23 cellular contexts compared by ENCODE assay signal in the genomic region with DNA sequence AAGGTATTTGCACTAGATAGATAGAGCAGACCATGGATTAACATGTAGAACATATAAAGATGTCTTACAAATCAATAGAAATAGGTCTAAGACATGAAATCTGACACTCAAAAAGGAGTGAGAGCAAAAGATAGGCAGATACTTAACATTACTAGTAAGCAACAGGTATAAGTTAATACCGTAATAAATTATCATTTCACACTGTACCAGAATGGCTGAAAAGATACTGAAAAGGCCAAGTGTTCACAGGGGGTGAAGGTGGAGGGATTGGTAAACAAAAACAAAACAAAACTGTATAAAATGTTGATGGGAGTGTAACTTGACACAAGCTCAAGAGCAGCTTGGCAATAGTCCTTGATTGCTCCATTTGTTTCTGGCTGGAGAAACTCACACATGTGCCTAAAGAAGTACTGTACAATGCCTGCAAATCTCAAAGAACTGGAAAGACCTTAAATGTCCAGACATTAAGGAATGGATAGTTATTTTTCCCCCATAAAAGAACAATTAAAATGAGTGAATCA. TPM values are rescaled to one million over a fixed set of nuclear protein-coding genes. Genes with fewer than 3 reads are reported as not detected.
DNase-seq lines count a peak whose midpoint lies in the region; ATAC-seq and TF ChIP-seq lines count a peak whose summit lies in the region.
"Had no signal": no experiment of that assay in that cellular context is flagged by ENCODE, and none has a peak within 500 bp of the region (broad histone marks: within the 10 kb centered on the region; RNA-seq: fewer than 3 reads in every experiment).

No MANE protein-coding gene starts in this region.

- 80% methylated on average over 1 of the region's 1 CpG; no CpG with 5 or more reads in 1 of the 2 experiments for WGBS in endodermal cell (ENCODE audit: insufficient coverage in 1 of 2, insufficient read length in 1 of 2), 2 experiments
- 89 to 92% (median 91%) methylated on average over 1 of the region's 1 CpG for WGBS in psoas muscle, 3 donors
- 90 to 100% methylated on average over 1 of the region's 1 CpG for WGBS in transverse colon (ENCODE audit: low coverage in 1 of 2), 2 donors

- no peaks in the 10 kb centered on the region for H3K9me3 ChIP-seq in endodermal cell (ENCODE audit: control insufficient read depth, low read length)
- H3K9me3 ChIP-seq in psoas muscle = no peaks in the 10 kb centered on the region
- no peaks in the 10 kb centered on the region for H3K9me3 ChIP-seq in transverse colon
- H3K9me3 ChIP-seq in BE2C = no peaks in the 10 kb centered on the region
- H3K9me3 ChIP-seq: Caco-2, esophagus muscularis mucosa, ovary had no signal

- H3K4me3 Mint-ChIP-seq in activated naive CD8-positive, alpha-beta T cell = peak overlapping the region; percentile 98
- no peak overlapping the region for H3K4me3 Mint-ChIP-seq in activated naive CD8-positive, alpha-beta T cell treated with anti-CD3 and anti-CD28 coated beads for 36 hours
- H3K4me3 Mint-ChIP-seq in endodermal cell = peak overlapping the region; percentile 99

- H3K27me3 ChIP-seq in endodermal cell (ENCODE audit: control insufficient read depth, insufficient read depth, low read length, poor library complexity, severe bottlenecking) (no peaks in the 10 kb centered on the region), psoas muscle (ENCODE audit: insufficient read depth in 3 of 3, low read length in 2 of 3) (no peaks in the 10 kb centered on the region), transverse colon (no peaks in the 10 kb centered on the region), BE2C (no peaks in the 10 kb centered on the region)
- H3K27me3 ChIP-seq: esophagus muscularis mucosa, ovary had no signal

- H3K27ac ChIP-seq in endodermal cell (ENCODE audit: low read depth, low read length) (no peak overlapping the region), psoas muscle (no peak overlapping the region), transverse colon (no peak overlapping the region)
- H3K27ac ChIP-seq: esophagus muscularis mucosa, ovary had no signal

- H3K9me3 Mint-ChIP-seq in activated naive CD8-positive, alpha-beta T cell (ENCODE audit: low read depth) = no peaks in the 10 kb centered on the region
- no peaks in the 10 kb centered on the region for H3K9me3 Mint-ChIP-seq in activated naive CD8-positive, alpha-beta T cell treated with anti-CD3 and anti-CD28 coated beads for 36 hours
- no peaks in the 10 kb centered on the region for H3K9me3 Mint-ChIP-seq in endodermal cell
- H3K9me3 Mint-ChIP-seq: activated CD4-positive, alpha-beta T cell treated with anti-CD3 and anti-CD28 coated beads, Interleukin-2, amount 10 ng/mL, durations not matched to agents 7 days and 5 days had no signal

- intact Hi-C loops in psoas muscle (cut with DNase I) (no loop called here), transverse colon (cut with DNase I; ENCODE audit: low total_unique reads) (loop anchor here (5.0 kb wide), 1 partner anchor 96 kb away; no protein-coding TSS in a partner anchor)

- H3K4me3 ChIP-seq in endodermal cell (ENCODE audit: low read length) (peak overlapping the region; percentile 98), psoas muscle (peak overlapping the region; percentile 95), transverse colon (no peak overlapping the region), BE2C (ENCODE audit: low read depth, low read length) (no peak overlapping the region)
- H3K4me3 ChIP-seq: esophagus muscularis mucosa, ovary had no signal

- peak overlapping the region; percentile 14 for H3K27ac Mint-ChIP-seq in activated naive CD8-positive, alpha-beta T cell
- no peak overlapping the region for H3K27ac Mint-ChIP-seq in activated naive CD8-positive, alpha-beta T cell treated with anti-CD3 and anti-CD28 coated beads for 36 hours
- H3K27ac Mint-ChIP-seq in endodermal cell = no peak overlapping the region
- H3K27ac Mint-ChIP-seq: activated CD4-positive, alpha-beta T cell treated with anti-CD3 and anti-CD28 coated beads, Interleukin-2, amount 10 ng/mL, durations not matched to agents 7 days and 5 days had no signal

- no peak for DNase-seq in activated naive CD8-positive, alpha-beta T cell treated with anti-CD3 and anti-CD28 coated beads for 36 hours
- DNase-seq in NCI-H69 (lab: John Stamatoyannopoulos, UW) = peak; percentile 17
- DNase-seq in endodermal cell = no peak
- no peak for DNase-seq in psoas muscle
- no peak for DNase-seq in transverse colon
- DNase-seq in BE2C = no peak
- DNase-seq in UCSD-AML1 (lab: John Stamatoyannopoulos, UW; ENCODE audit: unreplicated experiment) = no peak
- DNase-seq: activated CD4-positive, alpha-beta T cell treated with anti-CD3 and anti-CD28 coated beads, Interleukin-2, amount 10 ng/mL, durations not matched to agents 7 days and 5 days; activated CD8-positive, alpha-beta memory T cell treated with anti-CD3 and anti-CD28 coated beads, Interleukin-2, amount 50 U/mL, for 4 hours; activated gamma-delta T cell treated with Interleukin-2 at 50 U/mL for 16 hours; anterior cingulate cortex; Caco-2; cerebellar nuclear complex; effector CD4-positive, alpha-beta T cell; GF-D8; glutamatergic neuron; HCEC 1CT; ovary; stimulated activated CD4-positive, alpha-beta T cell treated with anti-CD3 and anti-CD28 coated beads, Interleukin-1b, Interleukin-23, amount 100 ng/mL, for 48 hours; stimulated activated naive CD4-positive, alpha-beta T cell had no signal

- TF ChIP-seq EP300 in transverse colon (IDR thresholded peaks at IDR 0.05; ENCODE audit: low read depth) = no peak

- no peak for ATAC-seq in psoas muscle
- ATAC-seq: HepG2 had no signal

- no peak overlapping the region for H3K9ac ChIP-seq in endodermal cell (ENCODE audit: extremely low read depth, low read length, poor library complexity, severe bottlenecking)

- no peaks in the 10 kb centered on the region for H3K27me3 Mint-ChIP-seq in activated naive CD8-positive, alpha-beta T cell
- no peaks in the 10 kb centered on the region for H3K27me3 Mint-ChIP-seq in activated naive CD8-positive, alpha-beta T cell treated with anti-CD3 and anti-CD28 coated beads for 36 hours
- no peaks in the 10 kb centered on the region for H3K27me3 Mint-ChIP-seq in endodermal cell (ENCODE audit: insufficient read depth)
- H3K27me3 Mint-ChIP-seq: activated CD4-positive, alpha-beta T cell treated with anti-CD3 and anti-CD28 coated beads, Interleukin-2, amount 10 ng/mL, durations not matched to agents 7 days and 5 days had no signal

- no peak for TF ChIP-seq POLR2A in transverse colon (IDR thresholded peaks at IDR 0.05)

- H3K4me1 Mint-ChIP-seq in activated naive CD8-positive, alpha-beta T cell (ENCODE audit: low read depth) = peaks cover 67% of the 10 kb centered on the region
- H3K4me1 Mint-ChIP-seq in activated naive CD8-positive, alpha-beta T cell treated with anti-CD3 and anti-CD28 coated beads for 36 hours = peaks cover 46% of the 10 kb centered on the region
- peaks cover 30% of the 10 kb centered on the region for H3K4me1 Mint-ChIP-seq in endodermal cell

- peaks cover 3% of the 10 kb centered on the region for H3K4me1 ChIP-seq in endodermal cell (ENCODE audit: control insufficient read depth, insufficient read depth, low read length)
- peaks cover 23% of the 10 kb centered on the region for H3K4me1 ChIP-seq in psoas muscle
- peaks cover 0 to 32% (median 21%) of the 10 kb centered on the region in 4 donors for H3K4me1 ChIP-seq in transverse colon
- H3K4me1 ChIP-seq in BE2C = no peaks in the 10 kb centered on the region

- no peak for TF ChIP-seq CTCF in endodermal cell (conservative IDR thresholded peaks at IDR 0.05)
- TF ChIP-seq CTCF in psoas muscle (IDR thresholded peaks at IDR 0.05) = no peak
- no peak for TF ChIP-seq CTCF in transverse colon (IDR thresholded peaks at IDR 0.05)
- no peak for TF ChIP-seq CTCF in BE2C (IDR thresholded peaks at IDR 0.05; ENCODE audit: low read depth, low read length)

- H3K36me3 Mint-ChIP-seq in activated naive CD8-positive, alpha-beta T cell = peaks cover 2% of the 10 kb centered on the region
- peaks cover 8% of the 10 kb centered on the region for H3K36me3 Mint-ChIP-seq in activated naive CD8-positive, alpha-beta T cell treated with anti-CD3 and anti-CD28 coated beads for 36 hours
- peaks cover 7% of the 10 kb centered on the region for H3K36me3 Mint-ChIP-seq in endodermal cell (ENCODE audit: low read depth)

- H3K36me3 ChIP-seq in endodermal cell (ENCODE audit: control insufficient read depth, insufficient read depth, low read length) = no peaks in the 10 kb centered on the region
- no peaks in the 10 kb centered on the region for H3K36me3 ChIP-seq in psoas muscle (ENCODE audit: insufficient read depth in 1 of 2, low read depth in 1 of 2)
- H3K36me3 ChIP-seq in transverse colon = no peaks in the 10 kb centered on the region
- no peaks in the 10 kb centered on the region for H3K36me3 ChIP-seq in BE2C
- H3K36me3 ChIP-seq: ovary had no signal

- in situ Hi-C loops in transverse colon (cut with MboI; ENCODE audit: low pct_ligation_motif_present in 1 of 4, low pct_unique_long_range_greater_than_20kb in 1 of 4, low sequenced_read_pairs in 3 of 4) = no loop called here

RNA-seq across cellular contexts. Expression of a gene that starts 3.5 kb away (rescaled TPM):
- 1 to 10 TPM; 8.6 to 8.7 TPM for total RNA-seq in activated naive CD8-positive, alpha-beta T cell treated with anti-CD3 and anti-CD28 coated beads for 36 hours
- total RNA-seq in endodermal cell = 10 to 100 TPM; 31.5 to 40.8 TPM
- 14.5 TPM for polyA plus RNA-seq in endodermal cell (2013, experiment 1 of 2)
- polyA plus RNA-seq in endodermal cell (2013, experiment 2 of 2) = 13.0 TPM
- total RNA-seq in psoas muscle = 1 to 10 TPM; 4.6 to 6.5 (median 5.9) TPM
- polyA plus RNA-seq in psoas muscle = 1 to 10 TPM; 5.3 to 6.4 (median 5.5) TPM
- total RNA-seq in transverse colon = 1 to 10 TPM; 2.2 to 8.3 (median 5.7) TPM
- polyA plus RNA-seq in BE2C (2012; ENCODE audit: insufficient read depth, insufficient read length, low read depth) = 23.8 TPM

Comparison
In these comparisons a context has a peak if more than half of its experiments do, and no peak if none do; other contexts are left out.
1. H3K4me3 ChIP-seq: peak in endodermal cell (single experiment) and psoas muscle (single experiment); none in transverse colon (0 of 4) and BE2C (single experiment).